ENCODE assay signal across 8 cellular contexts in the genomic region with DNA sequence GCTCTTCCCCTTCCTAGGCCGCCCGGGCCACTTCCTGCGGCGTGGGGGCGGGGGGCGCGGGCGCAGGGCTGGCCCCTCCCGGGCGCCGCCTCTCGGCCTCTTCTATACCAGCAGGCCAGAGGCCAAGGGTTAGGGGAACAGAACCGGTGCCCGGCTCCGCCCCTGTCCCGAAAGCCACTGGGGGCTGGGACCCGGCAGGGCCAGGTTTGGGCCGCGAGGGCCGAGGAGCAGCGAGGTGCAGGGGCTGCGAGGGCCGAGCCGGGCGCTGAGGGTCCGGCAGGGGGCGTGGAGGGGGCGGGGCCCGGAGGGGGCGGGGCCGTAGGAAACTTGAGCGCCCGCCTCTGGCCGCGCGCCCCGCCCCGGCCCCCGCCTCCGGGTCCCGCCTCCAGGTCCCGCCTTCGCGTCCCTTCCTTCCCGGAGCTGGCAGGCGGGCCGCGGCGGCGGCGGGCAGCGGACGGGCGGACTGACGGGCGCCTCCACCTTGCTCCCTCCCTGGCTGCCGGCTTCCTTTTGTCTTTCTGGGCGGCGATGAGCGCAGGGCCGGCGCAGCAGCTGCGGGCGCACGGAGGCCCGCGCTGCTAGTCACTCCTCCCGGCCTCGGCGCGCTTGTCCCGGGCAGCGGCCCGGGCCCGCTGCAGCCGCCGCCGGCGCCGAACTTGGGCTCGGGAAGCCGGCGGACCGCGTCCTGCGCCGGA. TPM values are rescaled to one million over a fixed set of nuclear protein-coding genes. Genes with fewer than 3 reads are reported as not detected.
DNase-seq lines count a peak whose midpoint lies in the region; TF ChIP-seq lines count a peak whose summit lies in the region.

A gene (plus strand): TSS at position 426 of the 695 bp plus-strand sequence. CDS start 116,854 bp downstream, outside the sequence.

- peaks cover 27 to 36% of the 10 kb centered on the region in 2 experiments for H3K4me1 Mint-ChIP-seq in H9

- no peak within 1 kb of the TSS for H2BK20ac ChIP-seq in H9 (ENCODE audit: low read depth, low read length, poor library complexity, severe bottlenecking)

- H3K9ac ChIP-seq in H9 (ENCODE audit: extremely low read depth, insufficient read length, low read length) (no peak within 1 kb of the TSS), SU-DHL-6 (ENCODE audit: low read length) (peak within 1 kb of the TSS; percentile 61), trophoblast cell (ENCODE audit: low read length) (peak within 1 kb of the TSS; percentile 81)

- H2AFZ ChIP-seq in H9 (ENCODE audit: low read length) (no peak within 1 kb of the TSS), SU-DHL-6 (ENCODE audit: low read depth, low read length, severe bottlenecking) (peak within 1 kb of the TSS; percentile 81), trophoblast cell (ENCODE audit: insufficient read depth, low read length, poor library complexity) (peak within 1 kb of the TSS; percentile 66)

- H3K4ac ChIP-seq in H9 (ENCODE audit: low read depth, low read length) (no peak within 1 kb of the TSS), trophoblast cell (ENCODE audit: low read depth, low read length) (peak within 1 kb of the TSS; percentile 15)

- no peak within 1 kb of the TSS for H4K91ac ChIP-seq in H9 (ENCODE audit: insufficient read length, low read depth, low read length)
- peak within 1 kb of the TSS; percentile 95 for H4K91ac ChIP-seq in trophoblast cell (ENCODE audit: low read depth, low read length)

- H3K27me3 ChIP-seq in H9 (ENCODE audit: insufficient read depth, low read length) (peaks cover 24% of the 10 kb centered on the region; the same call in 1 of the 2 replicates), MG63 (no peaks in the 10 kb centered on the region), SU-DHL-6 (ENCODE audit: low read length) (no peaks in the 10 kb centered on the region; the same call in 1 of the 2 replicates), cardiac muscle cell (peaks cover 42% of the 10 kb centered on the region), trophoblast cell (ENCODE audit: insufficient read depth, low read length) (peaks cover 20% of the 10 kb centered on the region), transverse colon (no peaks in the 10 kb centered on the region)

- H4K20me1 ChIP-seq in H9 (ENCODE audit: control insufficient read depth, insufficient read depth, insufficient read length), result no peaks in the 10 kb centered on the region
- no peaks in the 10 kb centered on the region for H4K20me1 ChIP-seq in SU-DHL-6 (ENCODE audit: low read depth, low read length)

- peak within 1 kb of the TSS; percentile 71 for H3K4me2 ChIP-seq in H9 (ENCODE audit: insufficient read depth, insufficient read length, low read length)
- H3K4me2 ChIP-seq in SU-DHL-6 (ENCODE audit: low read depth, low read length, poor library complexity, severe bottlenecking), result peak within 1 kb of the TSS; percentile 68
- peak within 1 kb of the TSS; percentile 99 for H3K4me2 ChIP-seq in trophoblast cell (ENCODE audit: low read length)

- CTCF ChIA-PET in GM10248 (lab: Yijun Ruan, JAX), result interaction anchor here (0.7 to 8.2 kb wide), 13 partner anchors 11 to 230 kb away, joined by 3 to 56 read pairs (median 4); no protein-coding TSS in a partner anchor

- H3K23ac ChIP-seq in H9 (ENCODE audit: insufficient read length, low read depth, low read length) (no peak within 1 kb of the TSS), trophoblast cell (ENCODE audit: low read length) (peak within 1 kb of the TSS; percentile 80)

- H3K4me3 Mint-ChIP-seq in H9, result peak within 1 kb of the TSS; percentile 78 to 93

- no peaks in the 10 kb centered on the region for H3K9me2 ChIP-seq in SU-DHL-6 (replicated peaks; ENCODE audit: insufficient read depth, low read length)

- H4K8ac ChIP-seq in H9 (replicated peaks; ENCODE audit: insufficient read length, low read depth, low read length), result no peak within 1 kb of the TSS
- peak within 1 kb of the TSS; percentile 97 for H4K8ac ChIP-seq in trophoblast cell (ENCODE audit: low read depth, low read length)

- H3K79me2 ChIP-seq in H9 (ENCODE audit: insufficient read depth, low read length) (no peaks in the 10 kb centered on the region), SU-DHL-6 (ENCODE audit: insufficient read depth, low read length) (no peaks in the 10 kb centered on the region), trophoblast cell (ENCODE audit: control insufficient read depth, insufficient read depth, low read length, poor library complexity) (peaks cover 9% of the 10 kb centered on the region)

- in situ Hi-C loops in transverse colon (cut with MboI; ENCODE audit: low pct_ligation_motif_present in 1 of 4, low pct_unique_long_range_greater_than_20kb in 1 of 4, low sequenced_read_pairs in 3 of 4), result no loop called here

- H3K14ac ChIP-seq in H9 (ENCODE audit: insufficient read depth, low read length) (peak within 1 kb of the TSS; percentile 38), trophoblast cell (ENCODE audit: low read length) (peak within 1 kb of the TSS; percentile 78)

- H2BK120ac ChIP-seq in H9 (ENCODE audit: low read depth, low read length, poor library complexity, severe bottlenecking), result no peak within 1 kb of the TSS
- peak within 1 kb of the TSS; percentile 8 for H2BK120ac ChIP-seq in trophoblast cell (ENCODE audit: insufficient read depth, low read length, poor library complexity)

- H3K18ac ChIP-seq in H9 (ENCODE audit: insufficient read length, low read depth, low read length), result no peak within 1 kb of the TSS
- H3K18ac ChIP-seq in trophoblast cell (ENCODE audit: low read length), result peak within 1 kb of the TSS; percentile 57

- no peak within 1 kb of the TSS for H4K5ac ChIP-seq in H9 (ENCODE audit: insufficient read length, low read depth, low read length)

- H2BK5ac ChIP-seq in H9 (ENCODE audit: insufficient read length, low read length) (no peak within 1 kb of the TSS), trophoblast cell (ENCODE audit: low read depth, low read length, poor library complexity) (peak within 1 kb of the TSS; percentile 13)

- no peak within 1 kb of the TSS for H2BK15ac ChIP-seq in H9 (ENCODE audit: low read depth, low read length)

- no peak within 1 kb of the TSS for H2BK12ac ChIP-seq in H9 (ENCODE audit: insufficient read length, low read depth, low read length)
- peak within 1 kb of the TSS; percentile 63 for H2BK12ac ChIP-seq in trophoblast cell (ENCODE audit: low read length)

- H3F3A ChIP-seq in SU-DHL-6 (ENCODE audit: insufficient read depth), result no peaks in the 10 kb centered on the region

- TF ChIP-seq EP300 in transverse colon (IDR thresholded peaks at IDR 0.05; ENCODE audit: low read depth), result no peak

- TF ChIP-seq POLR2A in transverse colon (IDR thresholded peaks at IDR 0.05), result peak; percentile 78

- no peaks in the 10 kb centered on the region for H3K79me1 ChIP-seq in H9 (ENCODE audit: insufficient read depth, low read depth, low read length, poor library complexity, severe bottlenecking)
- peaks cover 15% of the 10 kb centered on the region for H3K79me1 ChIP-seq in trophoblast cell (ENCODE audit: low read length)

- H3K36me3 ChIP-seq in MG63 (peaks cover 20% of the 10 kb centered on the region), SU-DHL-6 (ENCODE audit: low read length) (no peaks in the 10 kb centered on the region), cardiac muscle cell (no peaks in the 10 kb centered on the region), trophoblast cell (ENCODE audit: control insufficient read depth in 1 of 2, insufficient read depth in 2 of 2, low read length in 2 of 2) (no peaks in the 10 kb centered on the region), transverse colon (no peaks in the 10 kb centered on the region)

- peak within 1 kb of the TSS; percentile 87 for H3K4me3 ChIP-seq in MG63
- peak within 1 kb of the TSS; percentile 65 for H3K4me3 ChIP-seq in SU-DHL-6 (ENCODE audit: insufficient read depth, low read length, poor library complexity, severe bottlenecking)
- H3K4me3 ChIP-seq in cardiac muscle cell, result peak within 1 kb of the TSS; percentile 79
- H3K4me3 ChIP-seq in trophoblast cell (ENCODE audit: low read depth, low read length), result peak within 1 kb of the TSS; percentile 85
- H3K4me3 ChIP-seq in transverse colon, result peak within 1 kb of the TSS; percentile 65 to 95 (median 84)

- POLR2A ChIA-PET in GM10248 (lab: Yijun Ruan, JAX), result interaction anchor here (0.6 kb wide), 1 partner anchor 26 kb away, joined by 3 read pairs; no protein-coding TSS in a partner anchor

- intact Hi-C loops in transverse colon (cut with DNase I; ENCODE audit: low total_unique reads), result loop anchor here (5.0 kb wide), 1 partner anchor 105 kb away; no protein-coding TSS in a partner anchor

- TF ChIP-seq CTCF in GM10248 (IDR thresholded peaks at IDR 0.05; ENCODE audit: control extremely low read depth, extremely low read depth, low read depth, missing control alignments) (peak; percentile 28), H9 (conservative IDR thresholded peaks at IDR 0.05) (peak; percentile 74), SU-DHL-6 (IDR thresholded peaks at IDR 0.05; ENCODE audit: insufficient read depth, low read length, poor library complexity, severe bottlenecking) (peak; percentile 44), cardiac muscle cell (IDR thresholded peaks at IDR 0.05; ENCODE audit: low read depth, low read length) (peak; percentile 52), transverse colon (IDR thresholded peaks at IDR 0.05) (peak; percentile 55 to 82 (median 67))

- WGBS in H9 (ENCODE audit: extremely low coverage, insufficient read length, low lambda C conversion rate), result no CpG with 5 or more reads among the region's 87 CpGs
- no CpG with 5 or more reads among the region's 87 CpGs for WGBS in trophoblast cell (ENCODE audit: extremely low coverage, insufficient coverage, insufficient read length)
- 1% methylated on average over 58 of the region's 87 CpGs; no CpG with 5 or more reads in 1 of the 2 donors for WGBS in transverse colon (ENCODE audit: low coverage in 1 of 2), 2 donors

- H3K4me1 ChIP-seq in H9 (ENCODE audit: insufficient read depth, low read length) (peaks cover 2% of the 10 kb centered on the region; the same call in 1 of the 2 replicates), cardiac muscle cell (ENCODE audit: low read depth) (no peaks in the 10 kb centered on the region), trophoblast cell (ENCODE audit: control insufficient read depth in 1 of 2, insufficient read depth in 2 of 2, low read length in 2 of 2) (peaks cover 18 to 21% of the 10 kb centered on the region in 2 experiments), transverse colon (peaks cover 18 to 47% (median 36%) of the 10 kb centered on the region in 4 donors)

- DNase-seq in GM10248 (ENCODE audit: extremely low spot score), result peak; percentile 95
- peak; percentile 97 for DNase-seq in H9
- peak; percentile 96 for DNase-seq in MG63
- peak; percentile 43 for DNase-seq in activated naive CD8-positive, alpha-beta T cell treated with anti-CD3 and anti-CD28 coated beads, Interleukin-2, amount 50 U/mL, for 16 hours (ENCODE audit: low read depth, low spot score)
- DNase-seq in cardiac muscle cell (ENCODE audit: low read depth in 1 of 2, low spot score in 1 of 2), result peak; percentile 89 to 92
- peak; percentile 84 to 90 for DNase-seq in trophoblast cell
- DNase-seq in transverse colon, result peak; percentile 94

- peaks cover 19% of the 10 kb centered on the region for H3K23me2 ChIP-seq in H9 (ENCODE audit: insufficient read length, low read depth, low read length, poor library complexity, severe bottlenecking)

- H3K27ac Mint-ChIP-seq in H9, result peak within 1 kb of the TSS in 1 of 3 experiments; percentile 76; a peak in 2 of 7 replicates

- peaks cover 46% of the 10 kb centered on the region for H3K27me3 Mint-ChIP-seq in H9 (ENCODE audit: low read depth)

- H3K27ac ChIP-seq in H9 (ENCODE audit: insufficient read length, low read depth, low read length) (no peak within 1 kb of the TSS), SU-DHL-6 (ENCODE audit: low read depth, low read length) (no peak within 1 kb of the TSS), cardiac muscle cell (peak within 1 kb of the TSS; percentile 78), trophoblast cell (ENCODE audit: low read depth, low read length) (peak within 1 kb of the TSS; percentile 28), transverse colon (peak within 1 kb of the TSS; percentile 82 to 95 (median 91))

- peaks cover 4 to 5% of the 10 kb centered on the region in 2 experiments; a peak in 3 of 5 replicates for H3K9me3 Mint-ChIP-seq in H9

- no peak within 1 kb of the TSS for H3K56ac ChIP-seq in H9 (ENCODE audit: insufficient read length, low read depth, low read length)

- peak within 1 kb of the TSS; percentile 46 for H4K12ac ChIP-seq in trophoblast cell (ENCODE audit: low read depth, low read length)

- H3K9me3 ChIP-seq in H9 (ENCODE audit: control insufficient read depth, low read depth, low read length) (no peaks in the 10 kb centered on the region), MG63 (peaks cover 5% of the 10 kb centered on the region), SU-DHL-6 (ENCODE audit: insufficient read depth, low read length) (no peaks in the 10 kb centered on the region), cardiac muscle cell (ENCODE audit: low read depth) (no peaks in the 10 kb centered on the region), trophoblast cell (ENCODE audit: insufficient read depth, low read depth, low read length) (peaks cover 3% of the 10 kb centered on the region), transverse colon (no peaks in the 10 kb centered on the region)

- H2AK5ac ChIP-seq in H9 (ENCODE audit: insufficient read length, low read length), result no peak within 1 kb of the TSS
- peak within 1 kb of the TSS; percentile 65 for H2AK5ac ChIP-seq in trophoblast cell (ENCODE audit: low read length)

- H3T11ph ChIP-seq in H9 (ENCODE audit: low read length), result no peak within 1 kb of the TSS

- 0 out of 7 replicates have a peak, but pooled peaks cover 0 to 6% (median 0%) of the 10 kb centered on the region in 3 experiments for H3K36me3 Mint-ChIP-seq in H9 (ENCODE audit: insufficient read depth in 1 of 3, low read depth in 3 of 3)

RNA-seq across cellular contexts. Expression of the gene that starts here (rescaled TPM):
- total RNA-seq in H9 (2021) (4.7 and 5.9 TPM in 2 replicates), cardiac muscle cell (25.5 and 26.1 TPM in 2 replicates), transverse colon (100 to 1,000 TPM in 3 of 4 donors, 10 to 100 TPM in 1; 88.9 to 221 (median 129) TPM)
- 101 and 159 TPM in 2 replicates for total RNA-seq in MG63 (2014; rRNA removed; shearing (Covaris generic); ENCODE audit: low replicate concordance)
- polyA plus RNA-seq in cardiac muscle cell, result 13.4 and 14.5 TPM in 2 replicates
- 124 and 139 TPM in 2 replicates for polyA plus RNA-seq in trophoblast cell (2013)

Comparison
In these comparisons a context has a peak if more than half of its experiments do, and no peak if none do; other contexts are left out.
1. DNase-seq: peak in every context shown above with its lines; median percentile 97 in H9; 96 in MG63; 95 in GM10248; 94 in transverse colon; 90 in cardiac muscle cell; 87 in trophoblast cell; 43 in activated naive CD8-positive, alpha-beta T cell treated with anti-CD3 and anti-CD28 coated beads, Interleukin-2, amount 50 U/mL, for 16 hours.
2. H3K27ac ChIP-seq: peak in cardiac muscle cell (single experiment), trophoblast cell (single experiment) and transverse colon (4 of 4); none in H9 (single experiment) and SU-DHL-6 (single experiment).
3. Peak in every context shown above with its lines, with median percentiles within 50 percentile points of each other: CTCF ChIP-seq, H3K4me2 ChIP-seq and H3K4me3 ChIP-seq.